ENCODE assay signal across 18 cellular contexts in genomic region chr20:8293791-8294190, GRCh38.
DNase-seq lines count a peak whose midpoint lies in the region; ATAC-seq and TF ChIP-seq lines count a peak whose summit lies in the region.
"Had no signal": no experiment of that assay in that cellular context is flagged by ENCODE, and none has a peak within 500 bp of the region (broad histone marks: within the 10 kb centered on the region; RNA-seq: fewer than 3 reads in every experiment).

No MANE protein-coding gene starts in this region.

- no peak overlapping the region for H3K27ac Mint-ChIP-seq in stimulated activated effector memory CD8-positive, alpha-beta T cell treated with anti-CD3 and anti-CD28 coated beads, Interleukin-12 subunit alpha, Interleukin-12 subunit beta, amount 100 ng/mL, for 72 hours
- H3K27ac Mint-ChIP-seq: B cell; CD4-positive, alpha-beta memory T cell; HFFc6 had no signal

- no peak overlapping the region; the same call in 1 of the 2 replicates for H2BK20ac ChIP-seq in IMR-90 (ENCODE audit: low read depth, low read length)

- no peak overlapping the region for H2AFZ ChIP-seq in IMR-90 (replicated peaks; ENCODE audit: low read length, poor library complexity)

- no peak overlapping the region for H2AK5ac ChIP-seq in IMR-90 (ENCODE audit: low read depth, low read length)

- no peak for TF ChIP-seq POLR2A in IMR-90 (IDR thresholded peaks at IDR 0.05; ENCODE audit: low read depth, low read length)

- H3K4me2 ChIP-seq in IMR-90 (ENCODE audit: low read depth, low read length), result no peak overlapping the region

- H3K23ac ChIP-seq in IMR-90 (ENCODE audit: low read depth, low read length), result no peak overlapping the region

- DNase-seq in CD1c-positive myeloid dendritic cell (ENCODE audit: extremely low spot score), result peak; percentile 30
- peak; percentile 12 for DNase-seq in IMR-90
- peak; percentile 16 for DNase-seq in adipocyte (ENCODE audit: low read depth)
- no peak for DNase-seq in stimulated activated effector memory CD8-positive, alpha-beta T cell treated with anti-CD3 and anti-CD28 coated beads, Interleukin-12 subunit alpha, Interleukin-12 subunit beta, amount 100 ng/mL, for 72 hours (ENCODE audit: low spot score in 2 of 2)
- no peak for DNase-seq in HPDE6-E6E7 (ENCODE audit: extremely low spot score)
- no peak for DNase-seq in GF-D8 (lab: John Stamatoyannopoulos, UW)
- no peak for DNase-seq in NCI-H2081 (lab: John Stamatoyannopoulos, UW)
- DNase-seq: ACHN; C1 segment of cervical spinal cord; CD4-positive, alpha-beta memory T cell; COR-L47; DMS153; DMS79 treated with DMSO at 0.1 percent for 48 hours; GDM1; HCEC 1CT; HFFc6 had no signal

- H3K27me3 ChIP-seq in IMR-90 (ENCODE audit: control insufficient read depth, insufficient read depth, low read length), result no peaks in the 10 kb centered on the region
- no peaks in the 10 kb centered on the region for H3K27me3 ChIP-seq in adipocyte (replicated peaks; ENCODE audit: control insufficient read depth, insufficient read depth, low read length)

- intact Hi-C loops in IMR-90 (cut with micrococcal nuclease), result no loop called here

- no peak overlapping the region for H3K4me3 Mint-ChIP-seq in stimulated activated effector memory CD8-positive, alpha-beta T cell treated with anti-CD3 and anti-CD28 coated beads, Interleukin-12 subunit alpha, Interleukin-12 subunit beta, amount 100 ng/mL, for 72 hours
- H3K4me3 Mint-ChIP-seq: B cell; CD4-positive, alpha-beta memory T cell; HFFc6 had no signal

- H4K20me1 ChIP-seq in IMR-90 (ENCODE audit: insufficient read depth, low read length), result no peaks in the 10 kb centered on the region; the same call in 1 of the 2 replicates

- no TSS peak for BruUV-seq in IMR-90 (replicated peaks; lab: Mats Ljungman, UMichigan)

- no peak for TF ChIP-seq CTCF in IMR-90 (conservative IDR thresholded peaks at IDR 0.05; ENCODE audit: low read depth, low read length)

- no peak overlapping the region for H3K56ac ChIP-seq in IMR-90 (ENCODE audit: extremely low read depth, insufficient read depth, low read length)

- H2BK5ac ChIP-seq in IMR-90 (ENCODE audit: low read depth, low read length, poor library complexity, severe bottlenecking), result no peak overlapping the region

- H3K4me1 Mint-ChIP-seq in stimulated activated effector memory CD8-positive, alpha-beta T cell treated with anti-CD3 and anti-CD28 coated beads, Interleukin-12 subunit alpha, Interleukin-12 subunit beta, amount 100 ng/mL, for 72 hours, result peaks cover 16% of the 10 kb centered on the region
- H3K4me1 Mint-ChIP-seq: B cell had no signal

- dilution Hi-C loops in IMR-90 (cut with HindIII; ENCODE audit: low sequenced_read_pairs, unreplicated experiment), result no loop called here

- H3K14ac ChIP-seq in IMR-90 (replicated peaks; ENCODE audit: low read depth, low read length), result 0 out of 2 replicates have a peak overlapping the region, but pooled peaks have one; percentile 15

- in situ Hi-C loops in IMR-90 (cut with MboI; ENCODE audit: low sequenced_read_pairs), result no loop called here

- no peak overlapping the region for H2BK120ac ChIP-seq in IMR-90 (ENCODE audit: low read depth, low read length)

- H4K91ac ChIP-seq in IMR-90 (ENCODE audit: insufficient read depth, low read depth, low read length), result no peak overlapping the region

- no peak overlapping the region for H4K8ac ChIP-seq in IMR-90 (ENCODE audit: low read depth in 2 of 2, low read length in 2 of 2)

- no CpG with 5 or more reads among the region's 3 CpGs for WGBS in IMR-90 (ENCODE audit: extremely low coverage in 2 of 2, insufficient read length in 1 of 2), 2 experiments

- H3K9ac ChIP-seq in IMR-90 (ENCODE audit: low read depth, low read length) (no peak overlapping the region), adipocyte (ENCODE audit: low read length) (no peak overlapping the region)

- no peaks in the 10 kb centered on the region for H3K9me3 ChIP-seq in IMR-90 (ENCODE audit: control insufficient read depth, insufficient read depth, low read length)
- H3K9me3 ChIP-seq in adipocyte (ENCODE audit: control insufficient read depth, low read length), result no peaks in the 10 kb centered on the region

- POLR2A ChIA-PET in IMR-90 (lab: Charles Lee; ENCODE audit: unreplicated experiment), result no interaction called here

- H3K4me1 ChIP-seq in IMR-90 (ENCODE audit: control insufficient read depth, insufficient read depth, low read length) (peaks cover 4% of the 10 kb centered on the region; the same call in 1 of the 2 replicates), adipocyte (ENCODE audit: control insufficient read depth, insufficient read depth, low read length) (peaks cover 16% of the 10 kb centered on the region)

- no peak overlapping the region for H3K18ac ChIP-seq in IMR-90 (ENCODE audit: low read depth, low read length)

- peak overlapping the region; percentile 26 for H2AK9ac ChIP-seq in IMR-90 (replicated peaks; ENCODE audit: low read depth, low read length, poor library complexity)

- no peaks in the 10 kb centered on the region for H3K36me3 Mint-ChIP-seq in stimulated activated effector memory CD8-positive, alpha-beta T cell treated with anti-CD3 and anti-CD28 coated beads, Interleukin-12 subunit alpha, Interleukin-12 subunit beta, amount 100 ng/mL, for 72 hours
- H3K36me3 Mint-ChIP-seq: CD4-positive, alpha-beta memory T cell had no signal

- H3K27ac ChIP-seq in IMR-90 (ENCODE audit: insufficient read depth, low read length), result no peak overlapping the region

- H3K4me3 ChIP-seq in IMR-90 (ENCODE audit: insufficient read depth, low read depth, low read length) (no peak overlapping the region), adipocyte (ENCODE audit: low read length) (no peak overlapping the region)

- H4K5ac ChIP-seq in IMR-90 (ENCODE audit: low read depth, low read length), result no peak overlapping the region

- no peaks in the 10 kb centered on the region for H3K9me3 Mint-ChIP-seq in stimulated activated effector memory CD8-positive, alpha-beta T cell treated with anti-CD3 and anti-CD28 coated beads, Interleukin-12 subunit alpha, Interleukin-12 subunit beta, amount 100 ng/mL, for 72 hours
- H3K9me3 Mint-ChIP-seq: HFFc6 had no signal

- no peak for TF ChIP-seq RAD21 in IMR-90 (IDR thresholded peaks at IDR 0.05; ENCODE audit: low read length)

- ATAC-seq in IMR-90 (ENCODE audit: low read depth), result no peak
- peak; percentile 80 for ATAC-seq in stimulated activated effector memory CD8-positive, alpha-beta T cell treated with anti-CD3 and anti-CD28 coated beads, Interleukin-12 subunit alpha, Interleukin-12 subunit beta, amount 100 ng/mL, for 72 hours
- ATAC-seq: HepG2 had no signal

- no peaks in the 10 kb centered on the region for H3K9me1 ChIP-seq in IMR-90 (ENCODE audit: insufficient read depth, low read length)

- no peak overlapping the region for H2BK15ac ChIP-seq in IMR-90 (ENCODE audit: low read depth, low read length)

- H3K79me1 ChIP-seq in IMR-90 (ENCODE audit: low read depth in 1 of 2, low read length in 2 of 2), result peaks cover 5 to 9% of the 10 kb centered on the region in 2 experiments; a peak in 3 of 4 replicates

- CTCF ChIA-PET in IMR-90 (lab: Yijun Ruan, JAX), result no interaction called here

- no peaks in the 10 kb centered on the region for H3K36me3 ChIP-seq in IMR-90 (ENCODE audit: control insufficient read depth, insufficient read depth, low read length)
- H3K36me3 ChIP-seq in adipocyte (ENCODE audit: control insufficient read depth, insufficient read depth, low read length, severe bottlenecking), result no peaks in the 10 kb centered on the region

- H3K4ac ChIP-seq in IMR-90 (ENCODE audit: low read depth, low read length), result no peak overlapping the region

TF ChIP-seq in IMR-90, 13 proteins besides CTCF, POLR2A, EP300 and RAD21:
- TF ChIP-seq NFE2L2 (IDR thresholded peaks at IDR 0.05; ENCODE audit: low read depth, low read length) (no peak), MXI1 (IDR thresholded peaks at IDR 0.05; ENCODE audit: borderline replicate concordance, low read depth, low read length) (no peak), CEBPB (IDR thresholded peaks at IDR 0.05; ENCODE audit: low read depth, low read length) (0 out of 2 replicates have a peak, but pooled peaks have one; percentile 3)

Comparison
In these comparisons a context has a peak if more than half of its experiments do, and no peak if none do; other contexts are left out.
1. DNase-seq: peak in CD1c-positive myeloid dendritic cell (single experiment), IMR-90 (single experiment) and adipocyte (single experiment); none in stimulated activated effector memory CD8-positive, alpha-beta T cell treated with anti-CD3 and anti-CD28 coated beads, Interleukin-12 subunit alpha, Interleukin-12 subunit beta, amount 100 ng/mL, for 72 hours (0 of 2), HPDE6-E6E7 (single experiment), GF-D8 (single experiment) and NCI-H2081 (0 of 2).